11 cellular contexts compared by ENCODE assay signal in genomic region chr3:45182915-45183881, GRCh38. TPM values are rescaled to one million over a fixed set of nuclear protein-coding genes. Genes with fewer than 3 reads are reported as not detected.
DNase-seq lines count a peak whose midpoint lies in the region; ATAC-seq and TF ChIP-seq lines count a peak whose summit lies in the region.
"Had no signal": no experiment of that assay in that cellular context is flagged by ENCODE, and none has a peak within 500 bp of the region (broad histone marks: within the 10 kb centered on the region; RNA-seq: fewer than 3 reads in every experiment).

No MANE protein-coding gene starts in this region.

- CTCF ChIA-PET in activated CD4-positive, alpha-beta T cell treated with anti-CD3 and anti-CD28 coated beads for 36 hours (lab: Charles Lee): interaction anchor here (0.5 to 1.4 kb wide), 2 partner anchors 28 to 73 kb away, joined by 3 read pairs; no protein-coding TSS in a partner anchor
- CTCF ChIA-PET in activated CD4-positive, alpha-beta T cell treated with anti-CD3 and anti-CD28 coated beads, Interleukin-2, amount 10 ng/mL, durations not matched to agents 7 days and 5 days (lab: Charles Lee): interaction anchor here (0.6 to 1.7 kb wide), 3 partner anchors 27 to 81 kb away, joined by 3 to 5 read pairs (median 4); no protein-coding TSS in a partner anchor

- H3K4me1 ChIP-seq in upper lobe of right lung: no peaks in the 10 kb centered on the region

- intact Hi-C loops in activated CD4-positive, alpha-beta T cell treated with anti-CD3 and anti-CD28 coated beads for 36 hours (cut with DNase I, micrococcal nuclease): no loop called here
- intact Hi-C loops in upper lobe of right lung (cut with DNase I): no loop called here

- no peaks in the 10 kb centered on the region for H3K9me3 Mint-ChIP-seq in activated CD4-positive, alpha-beta T cell treated with anti-CD3 and anti-CD28 coated beads for 36 hours (ENCODE audit: low read depth)
- no peaks in the 10 kb centered on the region for H3K9me3 Mint-ChIP-seq in activated CD4-positive, alpha-beta T cell treated with anti-CD3 and anti-CD28 coated beads, Interleukin-2, amount 10 ng/mL, durations not matched to agents 7 days and 5 days

- no peak overlapping the region for H3K27ac ChIP-seq in upper lobe of right lung
- H3K27ac ChIP-seq: heart right ventricle had no signal

- H3K27me3 ChIP-seq in upper lobe of right lung: no peaks in the 10 kb centered on the region

- no peak overlapping the region for H3K4me3 ChIP-seq in upper lobe of right lung
- H3K4me3 ChIP-seq: heart right ventricle had no signal

- POLR2A ChIA-PET in activated CD4-positive, alpha-beta T cell treated with anti-CD3 and anti-CD28 coated beads for 36 hours (lab: Charles Lee): interaction anchor here (0.6 kb wide), 1 partner anchor 200 kb away, joined by 4 read pairs; no protein-coding TSS in a partner anchor
- POLR2A ChIA-PET in activated CD4-positive, alpha-beta T cell treated with anti-CD3 and anti-CD28 coated beads, Interleukin-2, amount 10 ng/mL, durations not matched to agents 7 days and 5 days (lab: Charles Lee): interaction anchor here (0.5 kb wide), 1 partner anchor 69 kb away, joined by 8 read pairs; no protein-coding TSS in a partner anchor

- H3K36me3 ChIP-seq in upper lobe of right lung: no peaks in the 10 kb centered on the region
- H3K36me3 ChIP-seq: heart right ventricle had no signal

- DNase-seq in activated CD4-positive, alpha-beta T cell treated with anti-CD3 and anti-CD28 coated beads for 36 hours: peak; percentile 16
- no peak for DNase-seq in activated CD4-positive, alpha-beta T cell treated with anti-CD3 and anti-CD28 coated beads, Interleukin-2, amount 10 ng/mL, durations not matched to agents 7 days and 5 days
- DNase-seq in T1000 (lab: John Stamatoyannopoulos, UW): peak; percentile 64
- peak; percentile 93 for DNase-seq in islet precursor cell
- peak; percentile 71 for DNase-seq in upper lobe of right lung
- DNase-seq in dermis blood vessel endothelial cell: no peak
- no peak for DNase-seq in NCI-H524 (lab: John Stamatoyannopoulos, UW)
- DNase-seq: DND-41, heart right ventricle had no signal

- H3K27ac Mint-ChIP-seq in activated CD4-positive, alpha-beta T cell treated with anti-CD3 and anti-CD28 coated beads for 36 hours: no peak overlapping the region
- H3K27ac Mint-ChIP-seq in activated CD4-positive, alpha-beta T cell treated with anti-CD3 and anti-CD28 coated beads, Interleukin-2, amount 10 ng/mL, durations not matched to agents 7 days and 5 days: no peak overlapping the region

- no peaks in the 10 kb centered on the region for H3K36me3 Mint-ChIP-seq in activated CD4-positive, alpha-beta T cell treated with anti-CD3 and anti-CD28 coated beads for 36 hours (ENCODE audit: low read depth)
- no peaks in the 10 kb centered on the region for H3K36me3 Mint-ChIP-seq in activated CD4-positive, alpha-beta T cell treated with anti-CD3 and anti-CD28 coated beads, Interleukin-2, amount 10 ng/mL, durations not matched to agents 7 days and 5 days (ENCODE audit: low read depth)

- no peaks in the 10 kb centered on the region for H3K9me3 ChIP-seq in upper lobe of right lung
- H3K9me3 ChIP-seq: heart right ventricle had no signal

- no peak overlapping the region for H3K4me3 Mint-ChIP-seq in activated CD4-positive, alpha-beta T cell treated with anti-CD3 and anti-CD28 coated beads for 36 hours
- H3K4me3 Mint-ChIP-seq in activated CD4-positive, alpha-beta T cell treated with anti-CD3 and anti-CD28 coated beads, Interleukin-2, amount 10 ng/mL, durations not matched to agents 7 days and 5 days: no peak overlapping the region

- no peak for TF ChIP-seq CTCF in upper lobe of right lung (IDR thresholded peaks at IDR 0.05)

- H3K27me3 Mint-ChIP-seq in activated CD4-positive, alpha-beta T cell treated with anti-CD3 and anti-CD28 coated beads for 36 hours: peaks cover 5% of the 10 kb centered on the region
- H3K27me3 Mint-ChIP-seq in activated CD4-positive, alpha-beta T cell treated with anti-CD3 and anti-CD28 coated beads, Interleukin-2, amount 10 ng/mL, durations not matched to agents 7 days and 5 days: peaks cover 8% of the 10 kb centered on the region

- peaks cover 14% of the 10 kb centered on the region for H3K4me1 Mint-ChIP-seq in activated CD4-positive, alpha-beta T cell treated with anti-CD3 and anti-CD28 coated beads for 36 hours
- peaks cover 21% of the 10 kb centered on the region for H3K4me1 Mint-ChIP-seq in activated CD4-positive, alpha-beta T cell treated with anti-CD3 and anti-CD28 coated beads, Interleukin-2, amount 10 ng/mL, durations not matched to agents 7 days and 5 days

- peak; percentile 35 for ATAC-seq in activated CD4-positive, alpha-beta T cell treated with anti-CD3 and anti-CD28 coated beads for 36 hours
- ATAC-seq in upper lobe of right lung (peak; percentile 91), HG03175 (IDR thresholded peaks at IDR 0.05; ENCODE audit: unreplicated experiment) (no peak)
- ATAC-seq: Panc1 had no signal

RNA-seq across cellular contexts. Expression of gene CDCP1, which starts 37.0 kb away (rescaled TPM):
- 1 to 10 TPM; 3.7 to 5.8 TPM for total RNA-seq in activated CD4-positive, alpha-beta T cell treated with anti-CD3 and anti-CD28 coated beads for 36 hours
- total RNA-seq in activated CD4-positive, alpha-beta T cell treated with anti-CD3 and anti-CD28 coated beads, Interleukin-2, amount 10 ng/mL, durations not matched to agents 7 days and 5 days: 10 to 100 TPM; 21.7 to 22.2 TPM
- total RNA-seq in upper lobe of right lung (19.1 TPM), dermis blood vessel endothelial cell (0.09 and 0.17 TPM in 2 replicates)

RNA-seq across cellular contexts. Expression of gene TMEM158, which starts 42.9 kb away (rescaled TPM):
- under 1 TPM in 1 of 2 experiments, not detected in 1; 0.09 TPM for total RNA-seq in activated CD4-positive, alpha-beta T cell treated with anti-CD3 and anti-CD28 coated beads for 36 hours
- total RNA-seq in activated CD4-positive, alpha-beta T cell treated with anti-CD3 and anti-CD28 coated beads, Interleukin-2, amount 10 ng/mL, durations not matched to agents 7 days and 5 days: under 1 TPM; 0.54 to 0.55 TPM
- 2.1 TPM for total RNA-seq in upper lobe of right lung
- 0.85 and 2.7 TPM in 2 replicates for total RNA-seq in dermis blood vessel endothelial cell

Comparison
In these comparisons a context has a peak if more than half of its experiments do, and no peak if none do; other contexts are left out.
1. DNase-seq: peak in activated CD4-positive, alpha-beta T cell treated with anti-CD3 and anti-CD28 coated beads for 36 hours (single experiment), T1000 (single experiment), islet precursor cell (single experiment) and upper lobe of right lung (single experiment); none in activated CD4-positive, alpha-beta T cell treated with anti-CD3 and anti-CD28 coated beads, Interleukin-2, amount 10 ng/mL, durations not matched to agents 7 days and 5 days (single experiment), dermis blood vessel endothelial cell (single experiment) and NCI-H524 (0 of 2).